ENCODE assay signal across 8 cellular contexts in the genomic region with DNA sequence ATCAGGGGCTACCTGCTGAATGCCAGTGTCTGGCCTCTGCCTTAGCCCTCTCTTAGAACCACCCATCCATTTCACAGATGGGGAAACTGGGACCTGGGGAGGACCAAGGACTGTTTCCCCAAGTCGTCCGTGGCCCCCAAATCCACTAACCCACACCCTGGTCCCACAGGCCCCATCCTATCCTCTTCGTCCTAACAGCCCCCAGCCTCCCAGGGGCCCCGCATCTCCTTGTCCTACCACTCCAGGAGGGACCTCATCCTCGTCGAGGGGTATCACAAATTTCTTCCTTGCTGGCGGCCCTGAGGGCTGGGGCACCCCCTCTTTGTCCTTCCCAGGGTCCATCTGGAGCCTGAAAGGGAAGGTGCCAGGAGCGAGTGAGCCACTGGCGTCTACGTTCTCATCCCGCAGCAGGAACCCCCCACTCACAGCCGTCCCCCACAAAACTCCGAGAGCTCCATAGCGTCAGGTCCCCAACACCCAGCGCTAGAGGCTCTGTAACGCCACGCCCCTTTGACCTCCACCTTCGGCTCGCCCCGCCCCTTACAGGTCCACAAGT. TPM values are rescaled to one million over a fixed set of nuclear protein-coding genes. Genes with fewer than 3 reads are reported as not detected.
DNase-seq lines count a peak whose midpoint lies in the region; ATAC-seq lines count a peak whose summit lies in the region.

No MANE protein-coding gene starts in this region.

- H3K36me3 Mint-ChIP-seq in activated T-helper 1 cell treated with anti-CD3 and anti-CD28 coated beads, Interleukin-12 subunit alpha, Interleukin-12 subunit beta, Interleukin-2, Interleukin-4 antibody, amounts not matched to agents 30 ng/mL and 10 ng/mL and 1 ng/mL, durations not matched to agents 14 hours and 24 hours and 36 hours (ENCODE audit: low read depth): peaks cover 19% of the 10 kb centered on the region

- intact Hi-C loops in activated T-helper 1 cell treated with anti-CD3 and anti-CD28 coated beads, Interleukin-12 subunit alpha, Interleukin-12 subunit beta, Interleukin-2, Interleukin-4 antibody, amounts not matched to agents 30 ng/mL and 10 ng/mL and 1 ng/mL, durations not matched to agents 14 hours and 24 hours and 36 hours (cut with micrococcal nuclease): loop anchor here (1.0 to 5.0 kb wide), 5 partner anchors 17 to 269 kb away; a partner anchor contains a TSS

- no peak for ATAC-seq in HG03097 (IDR thresholded peaks at IDR 0.05; ENCODE audit: low FRiP score, unreplicated experiment)

- H3K27me3 ChIP-seq in HUES6 (ENCODE audit: control insufficient read depth, insufficient read depth, low read length): no peaks in the 10 kb centered on the region
- no peaks in the 10 kb centered on the region for H3K27me3 ChIP-seq in iPS-15b (ENCODE audit: control insufficient read depth, insufficient read depth, low read length)

- H3K9me3 ChIP-seq in HUES6 (ENCODE audit: control insufficient read depth, insufficient read depth, low read depth, low read length): no peaks in the 10 kb centered on the region
- no peaks in the 10 kb centered on the region for H3K9me3 ChIP-seq in iPS-15b (ENCODE audit: control insufficient read depth, insufficient read depth, low read length)

- no peaks in the 10 kb centered on the region for H3K9me3 Mint-ChIP-seq in activated T-helper 1 cell treated with anti-CD3 and anti-CD28 coated beads, Interleukin-12 subunit alpha, Interleukin-12 subunit beta, Interleukin-2, Interleukin-4 antibody, amounts not matched to agents 30 ng/mL and 10 ng/mL and 1 ng/mL, durations not matched to agents 14 hours and 24 hours and 36 hours

- no peak for DNase-seq in activated T-helper 1 cell treated with anti-CD3 and anti-CD28 coated beads, Interleukin-12 subunit alpha, Interleukin-12 subunit beta, Interleukin-2, Interleukin-4 antibody, amounts not matched to agents 30 ng/mL and 10 ng/mL and 1 ng/mL, durations not matched to agents 14 hours and 24 hours and 36 hours (ENCODE audit: low spot score)
- DNase-seq in stimulated activated CD4-positive, alpha-beta T cell treated with anti-CD3 and anti-CD28 coated beads, TNF-alpha, amount 100 ng/mL, for 48 hours (ENCODE audit: low read depth in 3 of 3): peak in 2 of 3 donors; percentile 80 to 91
- DNase-seq in foreskin melanocyte (no peak), NCI-H2107 (lab: John Stamatoyannopoulos, UW) (no peak), NCI-H2081 (lab: John Stamatoyannopoulos, UW) (no peak)

- H3K27ac ChIP-seq in HUES6 (ENCODE audit: low read depth, low read length): no peak overlapping the region

- H3K4me3 ChIP-seq in HUES6 (ENCODE audit: low read depth, low read length) (peak overlapping the region; percentile 71), iPS-15b (ENCODE audit: low read depth, low read length) (peak overlapping the region; percentile 93)

- H3K27me3 Mint-ChIP-seq in activated T-helper 1 cell treated with anti-CD3 and anti-CD28 coated beads, Interleukin-12 subunit alpha, Interleukin-12 subunit beta, Interleukin-2, Interleukin-4 antibody, amounts not matched to agents 30 ng/mL and 10 ng/mL and 1 ng/mL, durations not matched to agents 14 hours and 24 hours and 36 hours (ENCODE audit: insufficient read depth): peaks cover 5% of the 10 kb centered on the region

- H3K4me1 Mint-ChIP-seq in activated T-helper 1 cell treated with anti-CD3 and anti-CD28 coated beads, Interleukin-12 subunit alpha, Interleukin-12 subunit beta, Interleukin-2, Interleukin-4 antibody, amounts not matched to agents 30 ng/mL and 10 ng/mL and 1 ng/mL, durations not matched to agents 14 hours and 24 hours and 36 hours (ENCODE audit: low read depth): peaks cover 54% of the 10 kb centered on the region

- peak overlapping the region; percentile 97 for H3K4me3 Mint-ChIP-seq in activated T-helper 1 cell treated with anti-CD3 and anti-CD28 coated beads, Interleukin-12 subunit alpha, Interleukin-12 subunit beta, Interleukin-2, Interleukin-4 antibody, amounts not matched to agents 30 ng/mL and 10 ng/mL and 1 ng/mL, durations not matched to agents 14 hours and 24 hours and 36 hours

- peaks cover 24% of the 10 kb centered on the region for H3K36me3 ChIP-seq in HUES6 (ENCODE audit: control insufficient read depth, insufficient read depth, low read length)
- peaks cover 13% of the 10 kb centered on the region for H3K36me3 ChIP-seq in iPS-15b (ENCODE audit: control insufficient read depth, insufficient read depth, low read length)

- H3K9ac ChIP-seq in HUES6 (ENCODE audit: low read length): peak overlapping the region; percentile 64
- H3K9ac ChIP-seq in iPS-15b (ENCODE audit: low read depth, low read length): peak overlapping the region; percentile 76

- H3K27ac Mint-ChIP-seq in activated T-helper 1 cell treated with anti-CD3 and anti-CD28 coated beads, Interleukin-12 subunit alpha, Interleukin-12 subunit beta, Interleukin-2, Interleukin-4 antibody, amounts not matched to agents 30 ng/mL and 10 ng/mL and 1 ng/mL, durations not matched to agents 14 hours and 24 hours and 36 hours: peak overlapping the region; percentile 95

- peaks cover 13% of the 10 kb centered on the region; the same call in 1 of the 2 replicates for H3K4me1 ChIP-seq in HUES6 (ENCODE audit: control insufficient read depth, insufficient read depth, low read length)
- peaks cover 2% of the 10 kb centered on the region for H3K4me1 ChIP-seq in iPS-15b (ENCODE audit: control insufficient read depth, insufficient read depth, low read length)

RNA-seq across cellular contexts. Expression of a gene that starts 0.6 kb away (rescaled TPM):
- 143 and 152 TPM in 2 replicates for total RNA-seq in activated T-helper 1 cell treated with anti-CD3 and anti-CD28 coated beads, Interleukin-12 subunit alpha, Interleukin-12 subunit beta, Interleukin-2, Interleukin-4 antibody, amounts not matched to agents 30 ng/mL and 10 ng/mL and 1 ng/mL, durations not matched to agents 14 hours and 24 hours and 36 hours

RNA-seq across cellular contexts. Expression of a gene that starts 16.7 kb away (rescaled TPM):
- total RNA-seq in activated T-helper 1 cell treated with anti-CD3 and anti-CD28 coated beads, Interleukin-12 subunit alpha, Interleukin-12 subunit beta, Interleukin-2, Interleukin-4 antibody, amounts not matched to agents 30 ng/mL and 10 ng/mL and 1 ng/mL, durations not matched to agents 14 hours and 24 hours and 36 hours: 25.3 and 27.2 TPM in 2 replicates

RNA-seq across cellular contexts. Expression of a gene that starts 18.2 kb away (rescaled TPM):
- 8.5 and 8.9 TPM in 2 replicates for total RNA-seq in activated T-helper 1 cell treated with anti-CD3 and anti-CD28 coated beads, Interleukin-12 subunit alpha, Interleukin-12 subunit beta, Interleukin-2, Interleukin-4 antibody, amounts not matched to agents 30 ng/mL and 10 ng/mL and 1 ng/mL, durations not matched to agents 14 hours and 24 hours and 36 hours

RNA-seq across cellular contexts. Expression of a gene that starts 44.7 kb away (rescaled TPM):
- 16.8 and 17.2 TPM in 2 replicates for total RNA-seq in activated T-helper 1 cell treated with anti-CD3 and anti-CD28 coated beads, Interleukin-12 subunit alpha, Interleukin-12 subunit beta, Interleukin-2, Interleukin-4 antibody, amounts not matched to agents 30 ng/mL and 10 ng/mL and 1 ng/mL, durations not matched to agents 14 hours and 24 hours and 36 hours

RNA-seq across cellular contexts. Expression of a gene that starts 52.7 kb away (rescaled TPM):
- total RNA-seq in activated T-helper 1 cell treated with anti-CD3 and anti-CD28 coated beads, Interleukin-12 subunit alpha, Interleukin-12 subunit beta, Interleukin-2, Interleukin-4 antibody, amounts not matched to agents 30 ng/mL and 10 ng/mL and 1 ng/mL, durations not matched to agents 14 hours and 24 hours and 36 hours: 30.5 and 32.8 TPM in 2 replicates

Comparison
In these comparisons a context has a peak if more than half of its experiments do, and no peak if none do; other contexts are left out.
1. DNase-seq: peak in stimulated activated CD4-positive, alpha-beta T cell treated with anti-CD3 and anti-CD28 coated beads, TNF-alpha, amount 100 ng/mL, for 48 hours (2 of 3); none in activated T-helper 1 cell treated with anti-CD3 and anti-CD28 coated beads, Interleukin-12 subunit alpha, Interleukin-12 subunit beta, Interleukin-2, Interleukin-4 antibody, amounts not matched to agents 30 ng/mL and 10 ng/mL and 1 ng/mL, durations not matched to agents 14 hours and 24 hours and 36 hours (single experiment), foreskin melanocyte (single experiment), NCI-H2107 (single experiment) and NCI-H2081 (0 of 2).